In genomic region chr13:45101327-45102018, GRCh38 we compare ENCODE assay signal across 26 cellular contexts. TPM values are rescaled to one million over a fixed set of nuclear protein-coding genes. Genes with fewer than 3 reads are reported as not detected.
DNase-seq lines count a peak whose midpoint lies in the region; ATAC-seq and TF ChIP-seq lines count a peak whose summit lies in the region.
"Had no signal": no experiment of that assay in that cellular context is flagged by ENCODE, and none has a peak within 500 bp of the region (broad histone marks: within the 10 kb centered on the region; RNA-seq: fewer than 3 reads in every experiment).

No MANE protein-coding gene starts in this region.

- H2AFZ ChIP-seq in trophoblast cell (ENCODE audit: insufficient read depth, low read length, poor library complexity), result no peak overlapping the region
- H2AFZ ChIP-seq: GM23248 had no signal

- no peak overlapping the region for H3K9ac ChIP-seq in trophoblast cell (ENCODE audit: low read length)
- H3K9ac ChIP-seq: GM23248 had no signal

- no peak for DNase-seq in HEK293T (ENCODE audit: extremely low spot score)
- peak; percentile 30 for DNase-seq in globus pallidus (ENCODE audit: low spot score)
- DNase-seq in trophoblast cell, result no peak
- no peak for DNase-seq in NCI-H128 (lab: John Stamatoyannopoulos, UW; ENCODE audit: unreplicated experiment)
- DNase-seq in Right ventricle myocardium superior, result no peak
- DNase-seq in mucosa of descending colon, result no peak
- DNase-seq: activated naive CD4-positive, alpha-beta T cell treated with anti-CD3 and anti-CD28 coated beads, Interleukin-2, amount 10 ng/mL, durations not matched to agents 7 days and 5 days; CD4-positive, alpha-beta memory T cell; colonic mucosa; DMS 273 treated with DMSO at 0.1 percent for 48 hours; GM23248; KG1; lower lobe of right lung; MG63; naive thymus-derived CD8-positive, alpha-beta T cell; NCI-H1105 treated with DMSO at 0.1 percent for 48 hours; NCI-H2227 treated with DMSO at 0.1 percent for 48 hours; NCI-H526 treated with DMSO at 0.1 percent for 48 hours; SHP77; stimulated activated CD4-positive, alpha-beta T cell treated with anti-CD3 and anti-CD28 coated beads, Interleukin-1b, Interleukin-23, amount 100 ng/mL, for 48 hours; stimulated activated CD8-positive, alpha-beta memory T cell treated with anti-CD3 and anti-CD28 coated beads, Interleukin-4, amount 100 ng/mL, for 48 hours; stimulated activated naive CD8-positive, alpha-beta T cell treated with anti-CD3 and anti-CD28 coated beads, Interleukin-15, amount 100 ng/mL, for 72 hours had no signal

- H3K27me3 ChIP-seq in trophoblast cell (ENCODE audit: insufficient read depth, low read length) (no peaks in the 10 kb centered on the region), gastroesophageal sphincter (peaks cover 5% of the 10 kb centered on the region)
- H3K27me3 ChIP-seq: colonic mucosa, MG63, right atrium auricular region had no signal

- H3K14ac ChIP-seq in trophoblast cell (ENCODE audit: low read length), result no peak overlapping the region

- no peaks in the 10 kb centered on the region for H3K79me2 ChIP-seq in trophoblast cell (ENCODE audit: control insufficient read depth, insufficient read depth, low read length, poor library complexity)

- no peak for TF ChIP-seq POLR2A in gastroesophageal sphincter (IDR thresholded peaks at IDR 0.05)

- H3K4ac ChIP-seq in trophoblast cell (ENCODE audit: low read depth, low read length), result no peak overlapping the region

- H4K12ac ChIP-seq in trophoblast cell (ENCODE audit: low read depth, low read length), result peak overlapping the region; percentile 12

- CTCF ChIA-PET in HEK293T (lab: Yijun Ruan, JAX), result no interaction called here

- H3K79me1 ChIP-seq in trophoblast cell (ENCODE audit: low read length), result no peaks in the 10 kb centered on the region

- H3K4me3 ChIP-seq in trophoblast cell (ENCODE audit: low read depth, low read length) (no peak overlapping the region), gastroesophageal sphincter (no peak overlapping the region), mucosa of descending colon (no peak overlapping the region)
- H3K4me3 ChIP-seq: colonic mucosa, GM23248, lower lobe of right lung, MG63, right atrium auricular region had no signal

- H3K4me2 ChIP-seq in trophoblast cell (ENCODE audit: low read length), result no peak overlapping the region

- POLR2A ChIA-PET in HEK293T (lab: Yijun Ruan, JAX), result no interaction called here

- H3K27ac ChIP-seq in angular gyrus (ENCODE audit: low read depth, low read length), result peak overlapping the region; percentile 88
- H3K27ac ChIP-seq in trophoblast cell (ENCODE audit: low read depth, low read length), result no peak overlapping the region
- no peak overlapping the region for H3K27ac ChIP-seq in gastroesophageal sphincter
- H3K27ac ChIP-seq: colonic mucosa, GM23248, lower lobe of right lung, right atrium auricular region had no signal

- TF ChIP-seq CTCF in gastroesophageal sphincter (IDR thresholded peaks at IDR 0.05) (no peak), mucosa of descending colon (IDR thresholded peaks at IDR 0.05) (no peak)

- H4K8ac ChIP-seq in trophoblast cell (ENCODE audit: low read depth, low read length), result no peak overlapping the region

- WGBS in trophoblast cell (ENCODE audit: extremely low coverage, insufficient coverage, insufficient read length), result no CpG with 5 or more reads among the region's 10 CpGs
- WGBS in gastroesophageal sphincter (ENCODE audit: low coverage in 1 of 2), 2 donors, result 71 to 83% methylated on average over 4 to 8 of the region's 10 CpGs

- H2AK5ac ChIP-seq in trophoblast cell (ENCODE audit: low read length), result no peak overlapping the region

- no peak overlapping the region for H2BK5ac ChIP-seq in trophoblast cell (ENCODE audit: low read depth, low read length, poor library complexity)

- H3K36me3 ChIP-seq in trophoblast cell (ENCODE audit: control insufficient read depth in 1 of 2, insufficient read depth in 2 of 2, low read length in 2 of 2), result no peaks in the 10 kb centered on the region
- no peaks in the 10 kb centered on the region for H3K36me3 ChIP-seq in gastroesophageal sphincter
- no peaks in the 10 kb centered on the region for H3K36me3 ChIP-seq in mucosa of descending colon (ENCODE audit: low read depth)
- H3K36me3 ChIP-seq: colonic mucosa, lower lobe of right lung, MG63, right atrium auricular region had no signal

- no peak for TF ChIP-seq EP300 in gastroesophageal sphincter (IDR thresholded peaks at IDR 0.05)

- no peak overlapping the region for H4K91ac ChIP-seq in trophoblast cell (ENCODE audit: low read depth, low read length)

- H3K23ac ChIP-seq in trophoblast cell (ENCODE audit: low read length), result no peak overlapping the region

- no peak overlapping the region for H2BK120ac ChIP-seq in trophoblast cell (ENCODE audit: insufficient read depth, low read length, poor library complexity)

- no peak overlapping the region for H3K18ac ChIP-seq in trophoblast cell (ENCODE audit: low read length)

- ATAC-seq in Right ventricle myocardium superior (ENCODE audit: poor library complexity), result no peak
- ATAC-seq in gastroesophageal sphincter, result no peak
- no peak for ATAC-seq in mucosa of descending colon
- ATAC-seq: activated T-helper 17 cell treated with anti-CD3 and anti-CD28 coated beads, Interleukin-2, amount 50 U/mL, for 72 hours; lower lobe of right lung; naive thymus-derived CD8-positive, alpha-beta T cell; stimulated activated naive CD8-positive, alpha-beta T cell treated with anti-CD3 and anti-CD28 coated beads, Interleukin-15, amount 100 ng/mL, for 72 hours had no signal

- intact Hi-C loops in Right ventricle myocardium superior (cut with DNase I), result no loop called here
- intact Hi-C loops in mucosa of descending colon (cut with DNase I, micrococcal nuclease), result no loop called here

- H3K4me1 ChIP-seq in trophoblast cell (ENCODE audit: control insufficient read depth in 1 of 2, insufficient read depth in 2 of 2, low read length in 2 of 2) (no peaks in the 10 kb centered on the region), gastroesophageal sphincter (no peaks in the 10 kb centered on the region), mucosa of descending colon (ENCODE audit: low read depth) (no peaks in the 10 kb centered on the region)
- H3K4me1 ChIP-seq: colonic mucosa, lower lobe of right lung, right atrium auricular region had no signal

- no peaks in the 10 kb centered on the region for H3K9me3 ChIP-seq in trophoblast cell (ENCODE audit: insufficient read depth, low read depth, low read length)
- no peaks in the 10 kb centered on the region for H3K9me3 ChIP-seq in gastroesophageal sphincter
- no peaks in the 10 kb centered on the region for H3K9me3 ChIP-seq in mucosa of descending colon
- H3K9me3 ChIP-seq: colonic mucosa, lower lobe of right lung, MG63, right atrium auricular region had no signal

- H2BK12ac ChIP-seq in trophoblast cell (ENCODE audit: low read length), result no peak overlapping the region

TF ChIP-seq in HEK293T, 16 proteins besides CTCF, POLR2A, EP300 and RAD21:
- TF ChIP-seq PKNOX1 (IDR thresholded peaks at IDR 0.05), result peak; percentile 36; the same call in 1 of the 2 replicates
- TF ChIP-seq LEF1 (IDR thresholded peaks at IDR 0.05; ENCODE audit: borderline replicate concordance), result no peak

RNA-seq across cellular contexts. Expression of gene GTF2F2, which starts 18.8 kb away (rescaled TPM):
- 19.9 and 20.5 TPM in 2 replicates for polyA plus RNA-seq in trophoblast cell (2013)
- 22.3 TPM for total RNA-seq in Right ventricle myocardium superior
- 10 to 100 TPM; 15.3 to 19.6 (median 17.7) TPM for total RNA-seq in gastroesophageal sphincter
- total RNA-seq in mucosa of descending colon, result 10 to 100 TPM; 15.4 to 22.0 (median 15.9) TPM
